Comparison of ENCODE assay signal across 1 cellular context in genomic region chr3:37859908-37860199, GRCh38.
TF ChIP-seq lines count a peak whose summit lies in the region.

No MANE protein-coding gene starts in this region.

TF ChIP-seq in HepG2, 621 proteins besides CTCF, POLR2A, EP300 and RAD21 (continued from another document):
- TF ChIP-seq, protein P1, sequence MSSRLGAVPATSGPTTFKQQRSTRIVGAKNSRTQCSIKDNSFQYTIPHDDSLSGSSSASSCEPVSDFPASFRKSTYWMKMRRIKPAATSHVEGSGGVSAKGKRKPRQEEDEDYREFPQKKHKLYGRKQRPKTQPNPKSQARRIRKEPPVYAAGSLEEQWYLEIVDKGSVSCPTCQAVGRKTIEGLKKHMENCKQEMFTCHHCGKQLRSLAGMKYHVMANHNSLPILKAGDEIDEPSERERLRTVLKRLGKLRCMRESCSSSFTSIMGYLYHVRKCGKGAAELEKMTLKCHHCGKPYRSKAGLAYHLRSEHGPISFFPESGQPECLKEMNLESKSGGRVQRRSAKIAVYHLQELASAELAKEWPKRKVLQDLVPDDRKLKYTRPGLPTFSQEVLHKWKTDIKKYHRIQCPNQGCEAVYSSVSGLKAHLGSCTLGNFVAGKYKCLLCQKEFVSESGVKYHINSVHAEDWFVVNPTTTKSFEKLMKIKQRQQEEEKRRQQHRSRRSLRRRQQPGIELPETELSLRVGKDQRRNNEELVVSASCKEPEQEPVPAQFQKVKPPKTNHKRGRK (CRISPR knock-in tag; IDR thresholded peaks at IDR 0.05) = no peak
- TF ChIP-seq, protein P2, sequence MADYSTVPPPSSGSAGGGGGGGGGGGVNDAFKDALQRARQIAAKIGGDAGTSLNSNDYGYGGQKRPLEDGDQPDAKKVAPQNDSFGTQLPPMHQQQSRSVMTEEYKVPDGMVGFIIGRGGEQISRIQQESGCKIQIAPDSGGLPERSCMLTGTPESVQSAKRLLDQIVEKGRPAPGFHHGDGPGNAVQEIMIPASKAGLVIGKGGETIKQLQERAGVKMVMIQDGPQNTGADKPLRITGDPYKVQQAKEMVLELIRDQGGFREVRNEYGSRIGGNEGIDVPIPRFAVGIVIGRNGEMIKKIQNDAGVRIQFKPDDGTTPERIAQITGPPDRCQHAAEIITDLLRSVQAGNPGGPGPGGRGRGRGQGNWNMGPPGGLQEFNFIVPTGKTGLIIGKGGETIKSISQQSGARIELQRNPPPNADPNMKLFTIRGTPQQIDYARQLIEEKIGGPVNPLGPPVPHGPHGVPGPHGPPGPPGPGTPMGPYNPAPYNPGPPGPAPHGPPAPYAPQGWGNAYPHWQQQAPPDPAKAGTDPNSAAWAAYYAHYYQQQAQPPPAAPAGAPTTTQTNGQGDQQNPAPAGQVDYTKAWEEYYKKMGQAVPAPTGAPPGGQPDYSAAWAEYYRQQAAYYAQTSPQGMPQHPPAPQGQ (CRISPR knock-in tag; IDR thresholded peaks at IDR 0.05; ENCODE audit: borderline replicate concordance) = 0 out of 2 replicates have a peak, but pooled peaks have one; percentile 19
- TF ChIP-seq CC2D1A (CRISPR knock-in tag; IDR thresholded peaks at IDR 0.05) = peak; percentile 78; the same call in 1 of the 2 replicates
- no peak for TF ChIP-seq BCL6 (CRISPR knock-in tag; IDR thresholded peaks at IDR 0.05)
- TF ChIP-seq ZNF207 (IDR thresholded peaks at IDR 0.05; ENCODE audit: borderline replicate concordance) = no peak
- TF ChIP-seq ZBTB26 (CRISPR knock-in tag; IDR thresholded peaks at IDR 0.05; ENCODE audit: borderline replicate concordance) = no peak
